In the genomic region with DNA sequence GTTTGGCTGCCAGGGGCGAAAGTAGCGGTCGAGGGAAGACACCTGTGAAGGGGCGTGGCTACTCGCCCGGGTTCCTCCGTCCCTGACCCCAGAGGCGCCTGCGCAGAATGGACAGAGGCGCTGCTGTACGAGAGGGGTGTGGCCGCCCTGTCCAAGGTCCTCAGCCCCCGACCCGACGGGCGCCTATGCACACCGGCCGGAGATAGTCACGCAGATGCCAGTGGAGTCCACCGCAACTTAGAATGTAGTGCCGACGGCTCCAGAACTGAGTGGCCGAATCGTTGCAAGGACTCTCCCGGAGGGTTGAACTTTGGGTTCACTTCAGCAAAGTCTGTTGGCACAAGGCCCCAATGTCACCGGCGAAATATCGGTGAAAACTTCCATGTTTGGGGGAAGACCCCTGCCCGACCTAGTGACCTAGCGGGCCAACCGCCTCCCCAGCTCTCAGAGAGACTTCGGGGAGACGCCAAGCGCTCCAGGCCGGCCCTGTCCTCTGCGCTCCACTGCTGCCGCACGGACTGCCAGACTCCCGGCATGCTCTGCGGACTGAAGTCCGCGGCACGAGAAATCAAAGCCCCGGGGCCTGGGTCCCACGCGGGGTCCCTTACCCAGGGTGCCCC, we compare ENCODE assay signal across 1 cellular context.
TF ChIP-seq lines count a peak whose summit lies in the region.

No MANE protein-coding gene starts in this region.

TF ChIP-seq in HepG2, 621 proteins besides CTCF, POLR2A, EP300 and RAD21 (continued from another document and continues in another):
- TF ChIP-seq, protein P1, sequence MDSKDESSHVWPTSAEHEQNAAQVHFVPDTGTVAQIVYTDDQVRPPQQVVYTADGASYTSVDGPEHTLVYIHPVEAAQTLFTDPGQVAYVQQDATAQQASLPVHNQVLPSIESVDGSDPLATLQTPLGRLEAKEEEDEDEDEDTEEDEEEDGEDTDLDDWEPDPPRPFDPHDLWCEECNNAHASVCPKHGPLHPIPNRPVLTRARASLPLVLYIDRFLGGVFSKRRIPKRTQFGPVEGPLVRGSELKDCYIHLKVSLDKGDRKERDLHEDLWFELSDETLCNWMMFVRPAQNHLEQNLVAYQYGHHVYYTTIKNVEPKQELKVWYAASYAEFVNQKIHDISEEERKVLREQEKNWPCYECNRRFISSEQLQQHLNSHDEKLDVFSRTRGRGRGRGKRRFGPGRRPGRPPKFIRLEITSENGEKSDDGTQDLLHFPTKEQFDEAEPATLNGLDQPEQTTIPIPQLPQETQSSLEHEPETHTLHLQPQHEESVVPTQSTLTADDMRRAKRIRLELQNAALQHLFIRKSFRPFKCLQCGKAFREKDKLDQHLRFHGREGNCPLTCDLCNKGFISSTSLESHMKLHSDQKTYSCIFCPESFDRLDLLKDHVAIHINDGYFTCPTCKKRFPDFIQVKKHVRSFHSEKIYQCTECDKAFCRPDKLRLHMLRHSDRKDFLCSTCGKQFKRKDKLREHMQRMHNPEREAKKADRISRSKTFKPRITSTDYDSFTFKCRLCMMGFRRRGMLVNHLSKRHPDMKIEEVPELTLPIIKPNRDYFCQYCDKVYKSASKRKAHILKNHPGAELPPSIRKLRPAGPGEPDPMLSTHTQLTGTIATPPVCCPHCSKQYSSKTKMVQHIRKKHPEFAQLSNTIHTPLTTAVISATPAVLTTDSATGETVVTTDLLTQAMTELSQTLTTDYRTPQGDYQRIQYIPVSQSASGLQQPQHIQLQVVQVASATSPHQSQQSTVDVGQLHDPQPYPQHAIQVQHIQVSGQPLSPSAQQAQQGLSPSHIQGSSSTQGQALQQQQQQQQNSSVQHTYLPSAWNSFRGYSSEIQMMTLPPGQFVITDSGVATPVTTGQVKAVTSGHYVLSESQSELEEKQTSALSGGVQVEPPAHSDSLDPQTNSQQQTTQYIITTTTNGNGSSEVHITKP (CRISPR knock-in tag; IDR thresholded peaks at IDR 0.05; ENCODE audit: low read depth) = peak; percentile 86
- TF ChIP-seq IKZF1 (IDR thresholded peaks at IDR 0.05) = no peak
- peak; percentile 95; the same call in 1 of the 2 replicates for TF ChIP-seq HIVEP1 (CRISPR knock-in tag; IDR thresholded peaks at IDR 0.05)
- peak; percentile 80 for TF ChIP-seq TFDP2 (CRISPR knock-in tag; IDR thresholded peaks at IDR 0.05)
- no peak for TF ChIP-seq E2F5 (CRISPR knock-in tag; conservative IDR thresholded peaks at IDR 0.05)
- TF ChIP-seq, protein P2, sequence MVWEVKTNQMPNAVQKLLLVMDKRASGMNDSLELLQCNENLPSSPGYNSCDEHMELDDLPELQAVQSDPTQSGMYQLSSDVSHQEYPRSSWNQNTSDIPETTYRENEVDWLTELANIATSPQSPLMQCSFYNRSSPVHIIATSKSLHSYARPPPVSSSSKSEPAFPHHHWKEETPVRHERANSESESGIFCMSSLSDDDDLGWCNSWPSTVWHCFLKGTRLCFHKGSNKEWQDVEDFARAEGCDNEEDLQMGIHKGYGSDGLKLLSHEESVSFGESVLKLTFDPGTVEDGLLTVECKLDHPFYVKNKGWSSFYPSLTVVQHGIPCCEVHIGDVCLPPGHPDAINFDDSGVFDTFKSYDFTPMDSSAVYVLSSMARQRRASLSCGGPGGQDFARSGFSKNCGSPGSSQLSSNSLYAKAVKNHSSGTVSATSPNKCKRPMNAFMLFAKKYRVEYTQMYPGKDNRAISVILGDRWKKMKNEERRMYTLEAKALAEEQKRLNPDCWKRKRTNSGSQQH (CRISPR knock-in tag; IDR thresholded peaks at IDR 0.05; ENCODE audit: low read depth) = peak; percentile 89; the same call in 1 of the 2 replicates
- no peak for TF ChIP-seq NONO (IDR thresholded peaks at IDR 0.05)
- peak; percentile 97 for TF ChIP-seq NONO (CRISPR knock-in tag; conservative IDR thresholded peaks at IDR 0.05)
- peak; percentile 93 for TF ChIP-seq MIER3 (CRISPR knock-in tag; IDR thresholded peaks at IDR 0.05; ENCODE audit: borderline replicate concordance)
- peak; percentile 96 for TF ChIP-seq ZNF33B (CRISPR knock-in tag; IDR thresholded peaks at IDR 0.05)
- TF ChIP-seq RAD51 (IDR thresholded peaks at IDR 0.05; ENCODE audit: borderline replicate concordance) = no peak
- TF ChIP-seq, protein P3, sequence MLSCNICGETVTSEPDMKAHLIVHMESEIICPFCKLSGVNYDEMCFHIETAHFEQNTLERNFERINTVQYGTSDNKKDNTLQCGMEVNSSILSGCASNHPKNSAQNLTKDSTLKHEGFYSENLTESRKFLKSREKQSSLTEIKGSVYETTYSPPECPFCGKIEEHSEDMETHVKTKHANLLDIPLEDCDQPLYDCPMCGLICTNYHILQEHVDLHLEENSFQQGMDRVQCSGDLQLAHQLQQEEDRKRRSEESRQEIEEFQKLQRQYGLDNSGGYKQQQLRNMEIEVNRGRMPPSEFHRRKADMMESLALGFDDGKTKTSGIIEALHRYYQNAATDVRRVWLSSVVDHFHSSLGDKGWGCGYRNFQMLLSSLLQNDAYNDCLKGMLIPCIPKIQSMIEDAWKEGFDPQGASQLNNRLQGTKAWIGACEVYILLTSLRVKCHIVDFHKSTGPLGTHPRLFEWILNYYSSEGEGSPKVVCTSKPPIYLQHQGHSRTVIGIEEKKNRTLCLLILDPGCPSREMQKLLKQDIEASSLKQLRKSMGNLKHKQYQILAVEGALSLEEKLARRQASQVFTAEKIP (CRISPR knock-in tag; IDR thresholded peaks at IDR 0.05; ENCODE audit: borderline replicate concordance) = no peak
- no peak for TF ChIP-seq SCMH1 (CRISPR knock-in tag; IDR thresholded peaks at IDR 0.05; ENCODE audit: borderline replicate concordance)
- TF ChIP-seq AHDC1 (CRISPR knock-in tag; IDR thresholded peaks at IDR 0.05; ENCODE audit: borderline replicate concordance) = peak; percentile 90; the same call in 1 of the 2 replicates
- TF ChIP-seq XBP1 (CRISPR knock-in tag; IDR thresholded peaks at IDR 0.05) = no peak
- TF ChIP-seq ZNF225 (CRISPR knock-in tag; IDR thresholded peaks at IDR 0.05) = peak; percentile 99
- TF ChIP-seq ZNF747 (CRISPR knock-in tag; IDR thresholded peaks at IDR 0.05; ENCODE audit: borderline replicate concordance) = peak; percentile 99
- TF ChIP-seq ZKSCAN1 (IDR thresholded peaks at IDR 0.05; ENCODE audit: low read length) = no peak
- no peak for TF ChIP-seq SYNCRIP (IDR thresholded peaks at IDR 0.05; ENCODE audit: insufficient read depth, low read depth, low read length)
- TF ChIP-seq ETV6 (CRISPR knock-in tag; conservative IDR thresholded peaks at IDR 0.05) = peak; percentile 89
- TF ChIP-seq ZNF577 (CRISPR knock-in tag; IDR thresholded peaks at IDR 0.05; ENCODE audit: borderline replicate concordance, low read depth) = peak; percentile 94; the same call in 1 of the 2 replicates
- no peak; the same call in 1 of the 2 replicates for TF ChIP-seq ZNF720 (CRISPR knock-in tag; IDR thresholded peaks at IDR 0.05)
- peak; percentile 41; the same call in 1 of the 2 replicates for TF ChIP-seq CENPT (CRISPR knock-in tag; IDR thresholded peaks at IDR 0.05; ENCODE audit: low read depth)
- no peak for TF ChIP-seq ZNF432 (CRISPR knock-in tag; IDR thresholded peaks at IDR 0.05; ENCODE audit: borderline replicate concordance)
- TF ChIP-seq SP140L (CRISPR knock-in tag; IDR thresholded peaks at IDR 0.05; ENCODE audit: borderline replicate concordance) = no peak; the same call in 1 of the 2 replicates
- TF ChIP-seq, protein P4, sequence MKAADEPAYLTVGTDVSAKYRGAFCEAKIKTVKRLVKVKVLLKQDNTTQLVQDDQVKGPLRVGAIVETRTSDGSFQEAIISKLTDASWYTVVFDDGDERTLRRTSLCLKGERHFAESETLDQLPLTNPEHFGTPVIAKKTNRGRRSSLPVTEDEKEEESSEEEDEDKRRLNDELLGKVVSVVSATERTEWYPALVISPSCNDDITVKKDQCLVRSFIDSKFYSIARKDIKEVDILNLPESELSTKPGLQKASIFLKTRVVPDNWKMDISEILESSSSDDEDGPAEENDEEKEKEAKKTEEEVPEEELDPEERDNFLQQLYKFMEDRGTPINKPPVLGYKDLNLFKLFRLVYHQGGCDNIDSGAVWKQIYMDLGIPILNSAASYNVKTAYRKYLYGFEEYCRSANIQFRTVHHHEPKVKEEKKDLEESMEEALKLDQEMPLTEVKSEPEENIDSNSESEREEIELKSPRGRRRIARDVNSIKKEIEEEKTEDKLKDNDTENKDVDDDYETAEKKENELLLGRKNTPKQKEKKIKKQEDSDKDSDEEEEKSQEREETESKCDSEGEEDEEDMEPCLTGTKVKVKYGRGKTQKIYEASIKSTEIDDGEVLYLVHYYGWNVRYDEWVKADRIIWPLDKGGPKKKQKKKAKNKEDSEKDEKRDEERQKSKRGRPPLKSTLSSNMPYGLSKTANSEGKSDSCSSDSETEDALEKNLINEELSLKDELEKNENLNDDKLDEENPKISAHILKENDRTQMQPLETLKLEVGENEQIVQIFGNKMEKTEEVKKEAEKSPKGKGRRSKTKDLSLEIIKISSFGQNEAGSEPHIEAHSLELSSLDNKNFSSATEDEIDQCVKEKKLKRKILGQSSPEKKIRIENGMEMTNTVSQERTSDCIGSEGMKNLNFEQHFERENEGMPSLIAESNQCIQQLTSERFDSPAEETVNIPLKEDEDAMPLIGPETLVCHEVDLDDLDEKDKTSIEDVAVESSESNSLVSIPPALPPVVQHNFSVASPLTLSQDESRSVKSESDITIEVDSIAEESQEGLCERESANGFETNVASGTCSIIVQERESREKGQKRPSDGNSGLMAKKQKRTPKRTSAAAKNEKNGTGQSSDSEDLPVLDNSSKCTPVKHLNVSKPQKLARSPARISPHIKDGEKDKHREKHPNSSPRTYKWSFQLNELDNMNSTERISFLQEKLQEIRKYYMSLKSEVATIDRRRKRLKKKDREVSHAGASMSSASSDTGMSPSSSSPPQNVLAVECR (CRISPR knock-in tag; IDR thresholded peaks at IDR 0.05; ENCODE audit: borderline replicate concordance) = peak; percentile 93
- TF ChIP-seq SNAPC2 (CRISPR knock-in tag; IDR thresholded peaks at IDR 0.05) = no peak; the same call in 1 of the 2 replicates
- TF ChIP-seq NFATC3 (CRISPR knock-in tag; IDR thresholded peaks at IDR 0.05) = peak; percentile 98
- TF ChIP-seq, protein P5, sequence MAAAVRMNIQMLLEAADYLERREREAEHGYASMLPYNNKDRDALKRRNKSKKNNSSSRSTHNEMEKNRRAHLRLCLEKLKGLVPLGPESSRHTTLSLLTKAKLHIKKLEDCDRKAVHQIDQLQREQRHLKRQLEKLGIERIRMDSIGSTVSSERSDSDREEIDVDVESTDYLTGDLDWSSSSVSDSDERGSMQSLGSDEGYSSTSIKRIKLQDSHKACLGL (CRISPR knock-in tag; IDR thresholded peaks at IDR 0.05) = peak; percentile 96
- TF ChIP-seq YEATS2 (CRISPR knock-in tag; IDR thresholded peaks at IDR 0.05; ENCODE audit: borderline replicate concordance) = peak; percentile 89
- TF ChIP-seq TCF7 (IDR thresholded peaks at IDR 0.05; ENCODE audit: low read depth) = no peak; the same call in 1 of the 2 replicates
- peak; percentile 99 for TF ChIP-seq ASH2L (IDR thresholded peaks at IDR 0.05; ENCODE audit: insufficient read length, low read depth, low read length)
- peak; percentile 91 for TF ChIP-seq DRAP1 (CRISPR knock-in tag; IDR thresholded peaks at IDR 0.05)
- peak; percentile 67 for TF ChIP-seq BRCA1 (CRISPR knock-in tag; IDR thresholded peaks at IDR 0.05)
- TF ChIP-seq ZNF232 (CRISPR knock-in tag; IDR thresholded peaks at IDR 0.05; ENCODE audit: borderline replicate concordance) = peak; percentile 97
- peak; percentile 97; the same call in 1 of the 2 replicates for TF ChIP-seq ZNF558 (CRISPR knock-in tag; IDR thresholded peaks at IDR 0.05; ENCODE audit: borderline replicate concordance)
- TF ChIP-seq REL (CRISPR knock-in tag; conservative IDR thresholded peaks at IDR 0.05) = peak; percentile 96
